Comparison of ENCODE assay signal across 16 cellular contexts in genomic region chr4:115945026-115945425, GRCh38.
A peak's percentile ranks its signal among the peaks of the same experiment; 100 is the strongest.
DNase-seq lines count a peak whose midpoint lies in the region; ATAC-seq lines count a peak whose summit lies in the region.
"Had no signal": no experiment of that assay in that cellular context is flagged by ENCODE, and none has a peak within 500 bp of the region (broad histone marks: within the 10 kb centered on the region; RNA-seq: fewer than 3 reads in every experiment).

No MANE protein-coding gene starts in this region.

- DNase-seq in DMS53 (lab: John Stamatoyannopoulos, UW): peak; percentile 48
- no peak for DNase-seq in DMS53 treated with DMSO at 0.1 percent for 48 hours (lab: John Stamatoyannopoulos, UW; ENCODE audit: unreplicated experiment)
- DNase-seq in G401 (ENCODE audit: low spot score): peak; percentile 98
- peak; percentile 85 to 93 for DNase-seq in cerebellar nuclear complex (lab: John Stamatoyannopoulos, UW)
- DNase-seq in pons (ENCODE audit: low spot score): peak; percentile 28
- DNase-seq in effector CD8-positive, alpha-beta T cell (lab: John Stamatoyannopoulos, UW): no peak
- DNase-seq: CD4-positive, alpha-beta T cell; CD8-positive, alpha-beta memory T cell; DMS 273 treated with DMSO at 0.1 percent for 48 hours; DND-41; GDM1; GOT3; HFFc6 had no signal

- in situ Hi-C loops in G401 (cut with HindIII; ENCODE audit: low sequenced_read_pairs): no loop called here

- ATAC-seq in GM21576 (IDR thresholded peaks at IDR 0.05; ENCODE audit: unreplicated experiment): no peak
- ATAC-seq in GM19452 (IDR thresholded peaks at IDR 0.05; ENCODE audit: unreplicated experiment): no peak
- ATAC-seq: GM12878 had no signal

Comparison
In these comparisons a context has a peak if more than half of its experiments do, and no peak if none do; other contexts are left out.
1. DNase-seq: peak in DMS53 (single experiment), G401 (single experiment), cerebellar nuclear complex (2 of 2) and pons (single experiment); none in DMS53 treated with DMSO at 0.1 percent for 48 hours (single experiment) and effector CD8-positive, alpha-beta T cell (single experiment).